16 cellular contexts compared by ENCODE assay signal in the genomic region with DNA sequence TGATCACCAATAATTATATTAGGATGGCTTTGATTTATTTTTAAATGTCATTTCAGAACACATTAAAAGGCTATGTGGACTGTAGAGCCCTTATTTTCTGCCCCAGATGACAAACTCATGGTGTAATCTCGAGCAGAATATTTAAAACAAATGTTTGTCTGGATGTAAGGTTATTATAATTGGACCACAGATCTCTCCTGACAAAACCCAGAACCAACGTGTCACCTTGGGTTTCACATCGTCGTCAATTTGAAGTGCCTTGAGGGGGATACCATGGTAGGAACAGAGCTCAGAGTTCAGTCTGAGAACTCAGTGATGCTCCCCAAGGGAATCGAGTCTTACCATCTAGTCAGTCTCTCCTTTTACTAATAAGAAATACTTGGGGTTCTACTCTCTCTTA.
"Had no signal": no experiment of that assay in that cellular context is flagged by ENCODE, and none has a peak within 500 bp of the region (broad histone marks: within the 10 kb centered on the region; RNA-seq: fewer than 3 reads in every experiment).

No MANE protein-coding gene starts in this region.

- H3K4me3 Mint-ChIP-seq: activated CD4-positive, alpha-beta memory T cell treated with anti-CD3 and anti-CD28 coated beads, Interleukin-2, amount 10 ng/mL, durations not matched to agents 7 days and 5 days; activated T-cell treated with anti-CD3 and anti-CD28 coated beads, Interleukin-2, amount 50 U/mL, for 4 hours; T-helper 17 cell had no signal

- DNase-seq: activated CD4-positive, alpha-beta memory T cell treated with anti-CD3 and anti-CD28 coated beads, Interleukin-2, amount 10 ng/mL, durations not matched to agents 7 days and 5 days; activated effector memory CD4-positive, alpha-beta T cell treated with Interleukin-2 at 50 U/mL for 16 hours; activated naive CD4-positive, alpha-beta T cell treated with anti-CD3 and anti-CD28 coated beads, Interleukin-2, amount 50 U/mL, for 16 hours; activated T-cell treated with anti-CD3 and anti-CD28 coated beads, Interleukin-2, amount 50 U/mL, for 4 hours; colonic mucosa; foreskin keratinocyte; heart left ventricle; left colon; lower lobe of right lung; posterior cingulate gyrus; stimulated activated naive CD8-positive, alpha-beta T cell treated with anti-CD3 and anti-CD28 coated beads, Interleukin-15, Interleukin-2, amounts not matched to agents 100 U/mL and 50 U/mL, for 24 hours; T-helper 17 cell; upper lobe of left lung; WERI-Rb-1 had no signal

- H3K36me3 ChIP-seq: colonic mucosa, heart left ventricle, lower lobe of right lung, suprapubic skin, upper lobe of left lung had no signal

- H3K4me3 ChIP-seq: colonic mucosa, heart left ventricle, lower lobe of right lung, smooth muscle cell, suprapubic skin, upper lobe of left lung had no signal

- H3K4me1 Mint-ChIP-seq: activated CD4-positive, alpha-beta memory T cell treated with anti-CD3 and anti-CD28 coated beads, Interleukin-2, amount 10 ng/mL, durations not matched to agents 7 days and 5 days had no signal

- H3K4me1 ChIP-seq: colonic mucosa had no signal

- H3K9me3 Mint-ChIP-seq: activated CD4-positive, alpha-beta memory T cell treated with anti-CD3 and anti-CD28 coated beads, Interleukin-2, amount 10 ng/mL, durations not matched to agents 7 days and 5 days; activated T-cell treated with anti-CD3 and anti-CD28 coated beads, Interleukin-2, amount 50 U/mL, for 4 hours had no signal

- H3K4me2 ChIP-seq: smooth muscle cell had no signal

- ATAC-seq: activated T-cell treated with anti-CD3 and anti-CD28 coated beads, Interleukin-2, amount 50 U/mL, for 4 hours; foreskin keratinocyte; heart left ventricle; left colon; lower lobe of right lung; stimulated activated naive CD8-positive, alpha-beta T cell treated with anti-CD3 and anti-CD28 coated beads, Interleukin-15, Interleukin-2, amounts not matched to agents 100 U/mL and 50 U/mL, for 24 hours; T-helper 17 cell had no signal

- H3K27me3 ChIP-seq: colonic mucosa, heart left ventricle, suprapubic skin had no signal

- H3K27ac ChIP-seq: colonic mucosa, foreskin keratinocyte, heart left ventricle, lower lobe of right lung, suprapubic skin, upper lobe of left lung, WERI-Rb-1 had no signal

- H3K27ac Mint-ChIP-seq: activated CD4-positive, alpha-beta memory T cell treated with anti-CD3 and anti-CD28 coated beads, Interleukin-2, amount 10 ng/mL, durations not matched to agents 7 days and 5 days; T-helper 17 cell had no signal

- H3K9me3 ChIP-seq: colonic mucosa, heart left ventricle, lower lobe of right lung, suprapubic skin, upper lobe of left lung had no signal
